21 cellular contexts compared by ENCODE assay signal in genomic region chr3:166498439-166498838, GRCh38.
"Had no signal": no experiment of that assay in that cellular context is flagged by ENCODE, and none has a peak within 500 bp of the region (broad histone marks: within the 10 kb centered on the region; RNA-seq: fewer than 3 reads in every experiment).

No MANE protein-coding gene starts in this region.

- H3K4me1 ChIP-seq: esophagus muscularis mucosa, heart right ventricle, neural progenitor cell, right atrium auricular region, tibial nerve had no signal

- H3K4me1 Mint-ChIP-seq: activated CD4-positive, alpha-beta T cell treated with anti-CD3 and anti-CD28 coated beads, Interleukin-2, amount 10 ng/mL, durations not matched to agents 24 days and 14 days; central memory CD8-positive, alpha-beta T cell; immature natural killer cell; naive thymus-derived CD4-positive, alpha-beta T cell; neural progenitor cell had no signal

- DNase-seq: activated CD4-positive, alpha-beta T cell treated with anti-CD3 and anti-CD28 coated beads, Interleukin-2, amount 10 ng/mL, durations not matched to agents 24 days and 14 days; activated CD8-positive, alpha-beta T cell treated with anti-CD3 and anti-CD28 coated beads for 36 hours; activated naive CD4-positive, alpha-beta T cell treated with anti-CD3 and anti-CD28 coated beads for 36 hours; activated T-cell treated with anti-CD3 and anti-CD28 coated beads, Interleukin-2, amount 50 U/mL, for 1 hour; brain microvascular endothelial cell; cortex of kidney; heart right ventricle; immature natural killer cell; mesenchymal stem cell; naive thymus-derived CD4-positive, alpha-beta T cell; stimulated activated CD4-positive, alpha-beta T cell treated with anti-CD3 and anti-CD28 coated beads, Interleukin-2, amount 100 ng/mL, for 24 hours; stimulated activated naive CD8-positive, alpha-beta T cell treated with anti-CD3 and anti-CD28 coated beads, Interleukin-15, Interleukin-2, amounts not matched to agents 100 U/mL and 50 U/mL, for 24 hours; substantia nigra; T1000 had no signal

- H3K36me3 ChIP-seq: brain microvascular endothelial cell, esophagus muscularis mucosa, heart right ventricle, neural progenitor cell, right atrium auricular region, tibial nerve had no signal

- H2AFZ ChIP-seq: neural progenitor cell had no signal

- ATAC-seq: activated CD8-positive, alpha-beta T cell treated with anti-CD3 and anti-CD28 coated beads for 36 hours; heart right ventricle; naive thymus-derived CD4-positive, alpha-beta T cell; stimulated activated naive CD8-positive, alpha-beta T cell treated with anti-CD3 and anti-CD28 coated beads, Interleukin-15, Interleukin-2, amounts not matched to agents 100 U/mL and 50 U/mL, for 24 hours had no signal

- H3K27me3 ChIP-seq: brain microvascular endothelial cell, esophagus muscularis mucosa, heart right ventricle, neural progenitor cell, right atrium auricular region, tibial nerve had no signal

- H3K4me2 ChIP-seq: neural progenitor cell had no signal

- H3K27ac Mint-ChIP-seq: activated CD4-positive, alpha-beta T cell treated with anti-CD3 and anti-CD28 coated beads, Interleukin-2, amount 10 ng/mL, durations not matched to agents 24 days and 14 days; activated CD8-positive, alpha-beta T cell treated with anti-CD3 and anti-CD28 coated beads for 36 hours; activated naive CD4-positive, alpha-beta T cell treated with anti-CD3 and anti-CD28 coated beads for 36 hours; activated T-helper 2 cell treated with anti-CD3 and anti-CD28 coated beads, Interferon-gamma antibody, Interleukin-2, Interleukin-4, amounts not matched to agents 10 μg/mL and 5 μg/mL and 100 μg/mL, durations not matched to agents 14 hours and 24 hours and 36 hours; immature natural killer cell; naive thymus-derived CD4-positive, alpha-beta T cell; neural progenitor cell; progenitor cell of endocrine pancreas had no signal

- H3K9me3 ChIP-seq: esophagus muscularis mucosa, right atrium auricular region, tibial nerve had no signal

- H3K4me3 ChIP-seq: esophagus muscularis mucosa, heart right ventricle, neural progenitor cell, right atrium auricular region, tibial nerve had no signal

- H3K4me3 Mint-ChIP-seq: activated CD4-positive, alpha-beta T cell treated with anti-CD3 and anti-CD28 coated beads, Interleukin-2, amount 10 ng/mL, durations not matched to agents 24 days and 14 days; activated CD8-positive, alpha-beta T cell treated with anti-CD3 and anti-CD28 coated beads for 36 hours; activated naive CD4-positive, alpha-beta T cell treated with anti-CD3 and anti-CD28 coated beads for 36 hours; central memory CD8-positive, alpha-beta T cell; immature natural killer cell; naive thymus-derived CD4-positive, alpha-beta T cell; neural progenitor cell had no signal

- H3K27ac ChIP-seq: brain microvascular endothelial cell, esophagus muscularis mucosa, heart right ventricle, neural progenitor cell, right atrium auricular region, tibial nerve had no signal

- H3K9ac ChIP-seq: neural progenitor cell had no signal

- H3K27me3 Mint-ChIP-seq: activated CD4-positive, alpha-beta T cell treated with anti-CD3 and anti-CD28 coated beads, Interleukin-2, amount 10 ng/mL, durations not matched to agents 24 days and 14 days; activated CD8-positive, alpha-beta T cell treated with anti-CD3 and anti-CD28 coated beads for 36 hours; central memory CD8-positive, alpha-beta T cell; naive thymus-derived CD4-positive, alpha-beta T cell; progenitor cell of endocrine pancreas had no signal

- H3K9me3 Mint-ChIP-seq: neural progenitor cell had no signal

- H3K36me3 Mint-ChIP-seq: neural progenitor cell had no signal
